8 cellular contexts compared by ENCODE assay signal in genomic region chr17:7352559-7352889, GRCh38. TPM values are rescaled to one million over a fixed set of nuclear protein-coding genes. Genes with fewer than 3 reads are reported as not detected.
DNase-seq lines count a peak whose midpoint lies in the region; ATAC-seq and TF ChIP-seq lines count a peak whose summit lies in the region.

No MANE protein-coding gene starts in this region.

- POLR2A ChIA-PET in activated CD4-positive, alpha-beta T cell treated with anti-CD3 and anti-CD28 coated beads for 36 hours (lab: Charles Lee), result no interaction called here

- no peaks in the 10 kb centered on the region for H3K9me3 Mint-ChIP-seq in activated CD4-positive, alpha-beta T cell treated with anti-CD3 and anti-CD28 coated beads for 36 hours (ENCODE audit: low read depth)

- peak; percentile 36 for DNase-seq in activated CD4-positive, alpha-beta T cell treated with anti-CD3 and anti-CD28 coated beads for 36 hours
- no peak for DNase-seq in activated CD4-positive, alpha-beta T cell treated with anti-CD3 and anti-CD28 coated beads for 48 hours
- DNase-seq in ascending aorta (ENCODE audit: low spot score in 2 of 2), result no peak
- DNase-seq in substantia nigra (lab: John Stamatoyannopoulos, UW), result no peak

- H3K4me3 Mint-ChIP-seq in activated CD4-positive, alpha-beta T cell treated with anti-CD3 and anti-CD28 coated beads for 36 hours, result peak overlapping the region; percentile 79

- intact Hi-C loops in activated CD4-positive, alpha-beta T cell treated with anti-CD3 and anti-CD28 coated beads for 36 hours (cut with DNase I, micrococcal nuclease), result loop anchor here (2.0 to 5.0 kb wide), 2 partner anchors 84 to 490 kb away; no protein-coding TSS in a partner anchor
- intact Hi-C loops in ascending aorta (cut with DNase I), result loop anchor here (1.0 to 5.0 kb wide), 6 partner anchors 84 to 490 kb away; partner anchors contain the start of genes GABARAP, POLR2A, SENP3 and TP53

- H3K27me3 Mint-ChIP-seq in activated CD4-positive, alpha-beta T cell treated with anti-CD3 and anti-CD28 coated beads for 36 hours, result no peaks in the 10 kb centered on the region

- H3K27ac ChIP-seq in ascending aorta (peak overlapping the region; percentile 96 to 100), layer of hippocampus (ENCODE audit: low read depth, low read length) (peak overlapping the region; percentile 96), substantia nigra (ENCODE audit: low read depth, low read length, poor library complexity, severe bottlenecking) (peak overlapping the region; percentile 96)

- CTCF ChIA-PET in activated CD4-positive, alpha-beta T cell treated with anti-CD3 and anti-CD28 coated beads for 36 hours (lab: Charles Lee), result interaction anchor here (1.0 kb wide), 1 partner anchor 237 kb away, joined by 3 read pairs; no protein-coding TSS in a partner anchor

- peak overlapping the region; percentile 71 to 98 for H3K4me3 ChIP-seq in ascending aorta

- no peak for ATAC-seq in activated CD4-positive, alpha-beta T cell treated with anti-CD3 and anti-CD28 coated beads for 36 hours
- ATAC-seq in HG03439 (IDR thresholded peaks at IDR 0.05; ENCODE audit: unreplicated experiment), result no peak
- no peak for ATAC-seq in esophagus mucosa
- ATAC-seq in HG03039 (IDR thresholded peaks at IDR 0.05; ENCODE audit: unreplicated experiment), result no peak

- H3K4me1 Mint-ChIP-seq in activated CD4-positive, alpha-beta T cell treated with anti-CD3 and anti-CD28 coated beads for 36 hours, result peaks cover 52% of the 10 kb centered on the region

- no peaks in the 10 kb centered on the region for H3K36me3 ChIP-seq in ascending aorta

- H3K27me3 ChIP-seq in ascending aorta, result no peaks in the 10 kb centered on the region
- peaks cover 2% of the 10 kb centered on the region for H3K27me3 ChIP-seq in layer of hippocampus (ENCODE audit: control insufficient read depth, insufficient read depth, low read length)

- H3K36me3 Mint-ChIP-seq in activated CD4-positive, alpha-beta T cell treated with anti-CD3 and anti-CD28 coated beads for 36 hours (ENCODE audit: low read depth), result peaks cover 30% of the 10 kb centered on the region

- H3K4me1 ChIP-seq in ascending aorta, result peaks cover 11 to 36% of the 10 kb centered on the region in 2 donors

- H3K27ac Mint-ChIP-seq in activated CD4-positive, alpha-beta T cell treated with anti-CD3 and anti-CD28 coated beads for 36 hours, result peak overlapping the region; percentile 84

- TF ChIP-seq CTCF in ascending aorta (IDR thresholded peaks at IDR 0.05), result no peak

- H3K9me3 ChIP-seq in ascending aorta, result no peaks in the 10 kb centered on the region

RNA-seq across cellular contexts. Expression of gene KCTD11, which starts 0.6 kb away (rescaled TPM):
- 1 to 10 TPM; 5.0 to 6.1 TPM for total RNA-seq in activated CD4-positive, alpha-beta T cell treated with anti-CD3 and anti-CD28 coated beads for 36 hours
- total RNA-seq in ascending aorta (14.6 TPM), esophagus mucosa (32.9 TPM)

RNA-seq across cellular contexts. Expression of gene TMEM95, which starts 2.4 kb away (rescaled TPM):
- total RNA-seq in activated CD4-positive, alpha-beta T cell treated with anti-CD3 and anti-CD28 coated beads for 36 hours, result under 1 TPM in 1 of 2 experiments, not detected in 1; 0.16 TPM
- not detected for total RNA-seq in ascending aorta
- not detected for total RNA-seq in esophagus mucosa

RNA-seq across cellular contexts. Expression of gene ACAP1, which starts 16.2 kb away (rescaled TPM):
- total RNA-seq in activated CD4-positive, alpha-beta T cell treated with anti-CD3 and anti-CD28 coated beads for 36 hours, result 100 to 1,000 TPM; 343 to 375 TPM
- total RNA-seq in ascending aorta, result 12.0 TPM
- total RNA-seq in esophagus mucosa, result 3.8 TPM

RNA-seq across cellular contexts. Expression of gene NEURL4, which starts 23.4 kb away (rescaled TPM):
- 10 to 100 TPM; 22.5 to 29.1 TPM for total RNA-seq in activated CD4-positive, alpha-beta T cell treated with anti-CD3 and anti-CD28 coated beads for 36 hours
- total RNA-seq in ascending aorta, result 22.0 TPM
- total RNA-seq in esophagus mucosa, result 13.5 TPM

RNA-seq across cellular contexts. Expression of gene TNK1, which starts 28.4 kb away (rescaled TPM):
- total RNA-seq in activated CD4-positive, alpha-beta T cell treated with anti-CD3 and anti-CD28 coated beads for 36 hours, result 1 to 10 TPM; 4.8 to 6.9 TPM
- total RNA-seq in ascending aorta, result 0.43 TPM
- 6.1 TPM for total RNA-seq in esophagus mucosa

Comparison
In these comparisons a context has a peak if more than half of its experiments do, and no peak if none do; other contexts are left out.
1. RNA of gene ACAP1, which starts 16.2 kb away (total RNA-seq): 343 to 375 TPM in activated CD4-positive, alpha-beta T cell treated with anti-CD3 and anti-CD28 coated beads for 36 hours; 12.0 TPM in ascending aorta (single experiment) and 3.8 TPM in esophagus mucosa (single experiment); every median in the first group is over 10 times any median in the second.
2. Peak in every context shown above with its lines, with median percentiles within 50 percentile points of each other: H3K27ac ChIP-seq.